Comparison of ENCODE assay signal across 8 cellular contexts in genomic region chr1:112700290-112701226, GRCh38.
DNase-seq lines count a peak whose midpoint lies in the region; ATAC-seq and TF ChIP-seq lines count a peak whose summit lies in the region.

No MANE protein-coding gene starts in this region.

- TF ChIP-seq CTCF in 22Rv1 (IDR thresholded peaks at IDR 0.05) = no peak
- TF ChIP-seq CTCF in epithelial cell of esophagus (IDR thresholded peaks at IDR 0.05; ENCODE audit: insufficient read depth, low read depth, low read length, missing control alignments) = no peak

- ATAC-seq in GM18511 (IDR thresholded peaks at IDR 0.05; ENCODE audit: unreplicated experiment) (peak; percentile 57), HG03565 (IDR thresholded peaks at IDR 0.05; ENCODE audit: unreplicated experiment) (peak; percentile 37)

- no peak overlapping the region for H3K4me3 ChIP-seq in epithelial cell of esophagus (ENCODE audit: low read length)

- peak overlapping the region; percentile 97 for H3K27ac ChIP-seq in 22Rv1

- DNase-seq in NOMO-1 (lab: John Stamatoyannopoulos, UW; ENCODE audit: unreplicated experiment in 2 of 2) (peak; percentile 67 to 74), epithelial cell of esophagus (ENCODE audit: low read depth) (peak; percentile 90), midbrain (lab: John Stamatoyannopoulos, UW) (peak; percentile 86)
- peak; percentile 75 for DNase-seq in activated CD8-positive, alpha-beta memory T cell treated with anti-CD3 and anti-CD28 coated beads, Interleukin-2, amount 50 U/mL, for 4 hours
- DNase-seq in stimulated activated CD8-positive, alpha-beta memory T cell treated with anti-CD3 and anti-CD28 coated beads, Interleukin-7, amount 100 ng/mL, for 1 hour (ENCODE audit: low read depth in 2 of 2) = peak; percentile 47 to 48
